Comparison of ENCODE assay signal across 17 cellular contexts in the genomic region with DNA sequence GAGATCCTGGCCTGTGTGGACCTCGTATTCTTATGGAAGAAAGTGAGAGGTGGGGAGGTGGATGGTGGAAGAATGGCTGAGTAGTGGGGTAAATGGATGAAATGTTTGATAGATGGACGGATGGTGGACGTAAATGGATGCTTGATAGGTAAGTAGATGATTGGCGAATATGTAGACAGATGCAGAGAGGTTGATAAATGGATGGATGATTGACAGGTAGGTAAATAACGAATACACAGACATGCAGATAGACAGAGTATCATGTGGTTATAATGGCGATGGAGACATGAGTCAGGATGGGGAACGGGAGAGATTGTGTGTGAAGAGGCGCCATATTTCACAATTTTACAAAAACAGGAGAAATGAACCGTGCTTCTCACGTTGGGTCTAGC.
A peak's percentile ranks its signal among the peaks of the same experiment; 100 is the strongest.
DNase-seq lines count a peak whose midpoint lies in the region; ATAC-seq and TF ChIP-seq lines count a peak whose summit lies in the region.
"Had no signal": no experiment of that assay in that cellular context is flagged by ENCODE, and none has a peak within 500 bp of the region (broad histone marks: within the 10 kb centered on the region; RNA-seq: fewer than 3 reads in every experiment).

No MANE protein-coding gene starts in this region.

- no peaks in the 10 kb centered on the region for H3F3A ChIP-seq in MM.1S (ENCODE audit: insufficient read depth, low read length)

- H3K27me3 ChIP-seq in CD8-positive, alpha-beta memory T cell (ENCODE audit: insufficient read depth, low read length, poor library complexity, severe bottlenecking) = no peaks in the 10 kb centered on the region
- H3K27me3 ChIP-seq in MM.1S (replicated peaks; ENCODE audit: insufficient read depth, low read length) (no peaks in the 10 kb centered on the region), gastroesophageal sphincter (no peaks in the 10 kb centered on the region)

- 78 to 83% methylated on average over 7 to 9 of the region's 10 CpGs for WGBS in gastroesophageal sphincter (ENCODE audit: low coverage in 1 of 2), 2 donors

- ATAC-seq in activated T-cell treated with anti-CD3 and anti-CD28 coated beads, Interleukin-2, amount 50 U/mL, for 4 hours = no peak
- no peak for ATAC-seq in gastroesophageal sphincter

- no peak overlapping the region for H3K9ac ChIP-seq in MM.1S (ENCODE audit: low read length)

- H4K20me1 ChIP-seq in MM.1S (ENCODE audit: insufficient read depth, low read length) = no peaks in the 10 kb centered on the region

- H2AFZ ChIP-seq in MM.1S (ENCODE audit: low read length) = no peak overlapping the region
- H2AFZ ChIP-seq: PC-9 had no signal

- H3K4me1 Mint-ChIP-seq in activated T-cell treated with anti-CD3 and anti-CD28 coated beads, Interleukin-2, amount 50 U/mL, for 4 hours (ENCODE audit: low read depth) = peaks cover 23% of the 10 kb centered on the region
- peaks cover 19 to 34% (median 26%) of the 10 kb centered on the region in 3 donors for H3K4me1 Mint-ChIP-seq in CD8-positive, alpha-beta memory T cell
- peaks cover 25% of the 10 kb centered on the region for H3K4me1 Mint-ChIP-seq in activated naive CD8-positive, alpha-beta T cell (ENCODE audit: low read depth)
- peaks cover 8% of the 10 kb centered on the region for H3K4me1 Mint-ChIP-seq in endothelial cell (ENCODE audit: unreplicated experiment)
- H3K4me1 Mint-ChIP-seq: CD14-positive monocyte had no signal

- no peaks in the 10 kb centered on the region for H3K27me3 Mint-ChIP-seq in activated T-cell treated with anti-CD3 and anti-CD28 coated beads, Interleukin-2, amount 50 U/mL, for 4 hours (ENCODE audit: low read depth)
- H3K27me3 Mint-ChIP-seq in CD8-positive, alpha-beta memory T cell = peaks cover 0 to 5% of the 10 kb centered on the region in 2 donors
- no peaks in the 10 kb centered on the region for H3K27me3 Mint-ChIP-seq in activated naive CD8-positive, alpha-beta T cell
- peaks cover 4% of the 10 kb centered on the region for H3K27me3 Mint-ChIP-seq in endothelial cell (ENCODE audit: unreplicated experiment)

- H3K36me3 ChIP-seq in CD8-positive, alpha-beta memory T cell (ENCODE audit: insufficient read depth, low read length) = no peaks in the 10 kb centered on the region
- no peaks in the 10 kb centered on the region; the same call in 1 of the 2 replicates for H3K36me3 ChIP-seq in MM.1S (replicated peaks; ENCODE audit: insufficient read depth, low read length)
- peaks cover 0 to 51% of the 10 kb centered on the region in 2 donors for H3K36me3 ChIP-seq in gastroesophageal sphincter

- CTCF ChIA-PET in CD8-positive, alpha-beta memory T cell (lab: Charles Lee) = interaction anchor here (0.8 to 1.6 kb wide), 4 partner anchors 10 to 40 kb away, joined by 3 to 4 read pairs (median 3); no protein-coding TSS in a partner anchor

- H3K4me2 ChIP-seq in MM.1S (ENCODE audit: low read depth, low read length) = no peak overlapping the region
- H3K4me2 ChIP-seq: PC-9 had no signal

- TF ChIP-seq POLR2A in gastroesophageal sphincter (IDR thresholded peaks at IDR 0.05) = no peak

- H3K9me2 ChIP-seq in MM.1S (replicated peaks; ENCODE audit: insufficient read depth, low read length) = no peaks in the 10 kb centered on the region

- peak overlapping the region; percentile 63 to 95 (median 91) for H3K27ac Mint-ChIP-seq in CD8-positive, alpha-beta memory T cell
- peak overlapping the region; percentile 59 for H3K27ac Mint-ChIP-seq in activated naive CD8-positive, alpha-beta T cell
- H3K27ac Mint-ChIP-seq in endothelial cell (ENCODE audit: unreplicated experiment) = peak overlapping the region; percentile 30
- H3K27ac Mint-ChIP-seq: CD14-positive monocyte, HFFc6 had no signal

- no peak for TF ChIP-seq CTCF in endothelial cell (IDR thresholded peaks at IDR 0.05; ENCODE audit: unreplicated experiment)
- no peak for TF ChIP-seq CTCF in MM.1S (IDR thresholded peaks at IDR 0.05; ENCODE audit: low read length)
- TF ChIP-seq CTCF in gastroesophageal sphincter (IDR thresholded peaks at IDR 0.05) = no peak

- POLR2A ChIA-PET in CD8-positive, alpha-beta memory T cell (lab: Charles Lee) = interaction anchor here (0.6 to 1.0 kb wide), 3 partner anchors 19 to 337 kb away, joined by 3 to 5 read pairs (median 4); no protein-coding TSS in a partner anchor

- H3K4me1 ChIP-seq in CD8-positive, alpha-beta memory T cell (ENCODE audit: insufficient read depth, low read length) = peaks cover 25% of the 10 kb centered on the region
- H3K4me1 ChIP-seq in MM.1S (ENCODE audit: low read length) = no peaks in the 10 kb centered on the region
- no peaks in the 10 kb centered on the region for H3K4me1 ChIP-seq in gastroesophageal sphincter

- no peak overlapping the region for H3K27ac ChIP-seq in CD8-positive, alpha-beta memory T cell (ENCODE audit: low read depth, low read length)
- no peak overlapping the region for H3K27ac ChIP-seq in MM.1S (ENCODE audit: low read length)
- no peak overlapping the region for H3K27ac ChIP-seq in gastroesophageal sphincter
- H3K27ac ChIP-seq: PC-9 had no signal

- H3K9me3 ChIP-seq in CD8-positive, alpha-beta memory T cell (ENCODE audit: low read length) = no peaks in the 10 kb centered on the region
- H3K9me3 ChIP-seq in MM.1S (replicated peaks; ENCODE audit: insufficient read depth, low read length) (no peaks in the 10 kb centered on the region), gastroesophageal sphincter (no peaks in the 10 kb centered on the region)

- DNase-seq in activated T-cell treated with anti-CD3 and anti-CD28 coated beads, Interleukin-2, amount 50 U/mL, for 4 hours = no peak
- DNase-seq in activated T-cell treated with anti-CD3 and anti-CD28 coated beads, Interleukin-2, amount 50 U/mL, for 1 hour = no peak
- no peak for DNase-seq in CD8-positive, alpha-beta memory T cell
- no peak for DNase-seq in endothelial cell (ENCODE audit: low spot score)
- no peak for DNase-seq in MM.1S
- DNase-seq in foreskin melanocyte = no peak
- DNase-seq: GF-D8, HFFc6, NCI-H1048, NCI-H1694, NCI-H2107, NCI-H446, NCI-H748 treated with DMSO at 0.1 percent for 48 hours, PC-9 had no signal

- H3K79me2 ChIP-seq in MM.1S (ENCODE audit: low read length) = no peaks in the 10 kb centered on the region

- H3K4me3 ChIP-seq in CD8-positive, alpha-beta memory T cell (ENCODE audit: low read length) = peak overlapping the region; percentile 16
- H3K4me3 ChIP-seq in MM.1S (ENCODE audit: low read length) (no peak overlapping the region), gastroesophageal sphincter (no peak overlapping the region)
- H3K4me3 ChIP-seq: PC-9 had no signal

- H3K9me3 Mint-ChIP-seq in activated T-cell treated with anti-CD3 and anti-CD28 coated beads, Interleukin-2, amount 50 U/mL, for 4 hours = peaks cover 4% of the 10 kb centered on the region
- no peaks in the 10 kb centered on the region for H3K9me3 Mint-ChIP-seq in CD8-positive, alpha-beta memory T cell
- H3K9me3 Mint-ChIP-seq in activated naive CD8-positive, alpha-beta T cell (ENCODE audit: low read depth) = peaks cover 4% of the 10 kb centered on the region
- no peaks in the 10 kb centered on the region for H3K9me3 Mint-ChIP-seq in endothelial cell (ENCODE audit: unreplicated experiment)
- H3K9me3 Mint-ChIP-seq: HFFc6 had no signal

- H3K4me3 Mint-ChIP-seq in activated T-cell treated with anti-CD3 and anti-CD28 coated beads, Interleukin-2, amount 50 U/mL, for 4 hours = peak overlapping the region; percentile 50
- H3K4me3 Mint-ChIP-seq in CD8-positive, alpha-beta memory T cell = peak overlapping the region; percentile 37 to 91 (median 74)
- peak overlapping the region; percentile 31 for H3K4me3 Mint-ChIP-seq in activated naive CD8-positive, alpha-beta T cell
- peak overlapping the region; percentile 14 for H3K4me3 Mint-ChIP-seq in endothelial cell (ENCODE audit: unreplicated experiment)
- H3K4me3 Mint-ChIP-seq: CD14-positive monocyte, HFFc6 had no signal

- H3K36me3 Mint-ChIP-seq in activated T-cell treated with anti-CD3 and anti-CD28 coated beads, Interleukin-2, amount 50 U/mL, for 4 hours (ENCODE audit: insufficient read depth) = no peaks in the 10 kb centered on the region
- H3K36me3 Mint-ChIP-seq in CD8-positive, alpha-beta memory T cell = peaks cover 0 to 2% (median 0%) of the 10 kb centered on the region in 3 donors
- H3K36me3 Mint-ChIP-seq in activated naive CD8-positive, alpha-beta T cell = no peaks in the 10 kb centered on the region
- peaks cover 17% of the 10 kb centered on the region for H3K36me3 Mint-ChIP-seq in endothelial cell (ENCODE audit: low read depth, unreplicated experiment)
- H3K36me3 Mint-ChIP-seq: CD14-positive monocyte had no signal

- TF ChIP-seq EP300 in gastroesophageal sphincter (IDR thresholded peaks at IDR 0.05) = no peak

Comparison
In these comparisons a context has a peak if more than half of its experiments do, and no peak if none do; other contexts are left out.
1. H3K4me3 Mint-ChIP-seq: peak in every context shown above with its lines; median percentile 74 in CD8-positive, alpha-beta memory T cell; 50 in activated T-cell treated with anti-CD3 and anti-CD28 coated beads, Interleukin-2, amount 50 U/mL, for 4 hours; 31 in activated naive CD8-positive, alpha-beta T cell; 14 in endothelial cell.
2. H3K27ac Mint-ChIP-seq: peak in every context shown above with its lines; median percentile 91 in CD8-positive, alpha-beta memory T cell; 59 in activated naive CD8-positive, alpha-beta T cell; 30 in endothelial cell.